ENCODE assay signal across 20 cellular contexts in the genomic region with DNA sequence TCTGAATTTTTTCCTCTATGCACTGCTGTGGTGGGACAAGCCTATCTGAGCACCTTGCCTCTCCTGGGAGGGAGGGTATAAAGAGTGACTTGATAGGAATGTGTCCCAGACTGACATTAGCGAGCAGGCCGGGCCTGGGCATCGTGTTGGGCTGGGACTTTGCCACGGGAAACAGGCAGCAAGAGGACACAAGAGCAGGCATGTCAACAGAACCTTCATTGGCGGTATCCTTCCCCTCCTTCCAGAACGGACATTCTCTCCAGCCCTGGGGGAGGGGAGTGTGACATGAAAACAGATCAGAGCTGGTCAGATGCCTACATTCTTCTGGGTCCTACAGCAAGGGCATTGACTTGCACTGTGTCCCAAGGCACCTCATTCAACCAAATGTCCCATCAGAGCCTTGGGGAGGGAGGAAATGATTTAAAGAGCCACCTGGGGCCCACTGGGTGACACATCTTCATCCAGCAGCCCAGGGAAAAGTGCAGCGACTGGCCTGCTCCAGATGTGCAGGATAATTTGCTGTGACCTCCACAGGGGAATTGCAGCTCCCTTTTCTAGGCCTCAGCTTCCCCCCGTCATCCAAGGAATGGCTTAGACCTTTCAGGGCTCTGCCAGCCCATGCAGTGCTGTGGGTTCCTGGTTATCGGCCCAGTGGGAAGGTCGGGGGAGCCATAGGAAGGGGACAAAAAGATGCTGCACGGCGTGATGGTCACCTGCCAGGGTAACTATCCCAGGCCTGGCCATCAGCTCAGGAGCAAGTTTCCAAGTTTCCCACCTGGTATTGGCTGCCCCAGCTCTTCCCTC.
"Had no signal": no experiment of that assay in that cellular context is flagged by ENCODE, and none has a peak within 500 bp of the region (broad histone marks: within the 10 kb centered on the region; RNA-seq: fewer than 3 reads in every experiment).

No MANE protein-coding gene starts in this region.

- ATAC-seq: SK-N-SH treated with all-trans-retinoic acid at 6 μM for 48 hours; stimulated activated naive CD8-positive, alpha-beta T cell treated with anti-CD3 and anti-CD28 coated beads, Interleukin-15, Interleukin-2, amounts not matched to agents 100 U/mL and 50 U/mL, for 24 hours had no signal

- H3K9ac ChIP-seq: neural progenitor cell, parathyroid adenoma had no signal

- H3K4me2 ChIP-seq: neural progenitor cell had no signal

- H3K79me2 ChIP-seq: parathyroid adenoma had no signal

- H3K36me3 Mint-ChIP-seq: activated naive CD8-positive, alpha-beta T cell treated with anti-CD3 and anti-CD28 coated beads, Interleukin-2, amount 10 ng/mL, durations not matched to agents 7 days and 5 days; neural progenitor cell; type B pancreatic cell had no signal

- H3K4me3 Mint-ChIP-seq: activated naive CD8-positive, alpha-beta T cell treated with anti-CD3 and anti-CD28 coated beads, Interleukin-2, amount 10 ng/mL, durations not matched to agents 7 days and 5 days; neural progenitor cell; type B pancreatic cell had no signal

- H3K4me3 ChIP-seq: gastrocnemius medialis, neural progenitor cell, suprapubic skin had no signal

- H3K4me1 ChIP-seq: gastrocnemius medialis, neural progenitor cell, parathyroid adenoma, suprapubic skin had no signal

- H2AFZ ChIP-seq: neural progenitor cell, parathyroid adenoma had no signal

- DNase-seq: activated CD4-positive, alpha-beta T cell treated with anti-CD3 and anti-CD28 coated beads for 1 hour; activated CD4-positive, alpha-beta T cell treated with anti-CD3 and anti-CD28 coated beads, Interleukin-2, amount 50 U/mL, for 4 hours; activated naive CD4-positive, alpha-beta T cell; activated naive CD8-positive, alpha-beta T cell treated with anti-CD3 and anti-CD28 coated beads, Interleukin-2, amount 10 ng/mL, durations not matched to agents 7 days and 5 days; activated T-cell treated with anti-CD3 and anti-CD28 coated beads for 4 hours; erythroblast; gastrocnemius medialis; midbrain; retina; small intestine; stimulated activated CD4-positive, alpha-beta T cell treated with anti-CD3 and anti-CD28 coated beads, Interleukin-4, amount 100 ng/mL, for 24 hours; stimulated activated naive CD8-positive, alpha-beta T cell treated with anti-CD3 and anti-CD28 coated beads, Interleukin-15, Interleukin-2, amounts not matched to agents 100 U/mL and 50 U/mL, for 24 hours; T-helper 1 cell; T1000 had no signal

- H3K36me3 ChIP-seq: gastrocnemius medialis, neural progenitor cell, suprapubic skin had no signal

- H3K4me1 Mint-ChIP-seq: activated naive CD8-positive, alpha-beta T cell treated with anti-CD3 and anti-CD28 coated beads, Interleukin-2, amount 10 ng/mL, durations not matched to agents 7 days and 5 days had no signal

- H3K9me3 Mint-ChIP-seq: activated naive CD8-positive, alpha-beta T cell treated with anti-CD3 and anti-CD28 coated beads, Interleukin-2, amount 10 ng/mL, durations not matched to agents 7 days and 5 days; neural progenitor cell; type B pancreatic cell had no signal

- FAIRE-seq: islet of Langerhans, small intestine had no signal

- H3K27ac ChIP-seq: gastrocnemius medialis, neural progenitor cell, parathyroid adenoma, suprapubic skin had no signal

- H3K27ac Mint-ChIP-seq: activated naive CD8-positive, alpha-beta T cell treated with anti-CD3 and anti-CD28 coated beads, Interleukin-2, amount 10 ng/mL, durations not matched to agents 7 days and 5 days; type B pancreatic cell had no signal

- H3K27me3 ChIP-seq: gastrocnemius medialis, neural progenitor cell, suprapubic skin had no signal

- H3K27me3 Mint-ChIP-seq: activated naive CD8-positive, alpha-beta T cell treated with anti-CD3 and anti-CD28 coated beads, Interleukin-2, amount 10 ng/mL, durations not matched to agents 7 days and 5 days; type B pancreatic cell had no signal

- H3K9me3 ChIP-seq: gastrocnemius medialis, suprapubic skin had no signal
